ENCODE assay signal across 10 cellular contexts in genomic region chr5:108521011-108521700, GRCh38.
DNase-seq lines count a peak whose midpoint lies in the region; ATAC-seq lines count a peak whose summit lies in the region.
"Had no signal": no experiment of that assay in that cellular context is flagged by ENCODE, and none has a peak within 500 bp of the region (broad histone marks: within the 10 kb centered on the region; RNA-seq: fewer than 3 reads in every experiment).

No MANE protein-coding gene starts in this region.

- H3K36me3 Mint-ChIP-seq in stimulated activated naive B cell treated with anti-CD40 and anti-IgM and Interleukin-4, amounts not matched to agents 10 μg/mL and 1 μg/mL and 100 μg/mL, for 72 hours: peaks cover 0 to under 1% of the 10 kb centered on the region in 2 donors

- H3K27me3 Mint-ChIP-seq in stimulated activated naive B cell treated with anti-CD40 and anti-IgM and Interleukin-4, amounts not matched to agents 10 μg/mL and 1 μg/mL and 100 μg/mL, for 72 hours: no peaks in the 10 kb centered on the region

- ATAC-seq in GM19328 (IDR thresholded peaks at IDR 0.05; ENCODE audit: unreplicated experiment) (peak; percentile 80), HG02798 (IDR thresholded peaks at IDR 0.05; ENCODE audit: poor library complexity, unreplicated experiment) (peak; percentile 86), HG03575 (IDR thresholded peaks at IDR 0.05; ENCODE audit: extremely low read depth, insufficient number of reproducible peaks, low FRiP score, unreplicated experiment) (peak; percentile 80)
- peak; percentile 85 to 90 for ATAC-seq in stimulated activated naive B cell treated with anti-CD40 and anti-IgM and Interleukin-4, amounts not matched to agents 10 μg/mL and 1 μg/mL and 100 μg/mL, for 72 hours (replicated peaks)

- H3K9me3 Mint-ChIP-seq in stimulated activated naive B cell treated with anti-CD40 and anti-IgM and Interleukin-4, amounts not matched to agents 10 μg/mL and 1 μg/mL and 100 μg/mL, for 72 hours: peaks cover 1 to 3% of the 10 kb centered on the region in 2 donors

- H3K4me1 Mint-ChIP-seq in stimulated activated naive B cell treated with anti-CD40 and anti-IgM and Interleukin-4, amounts not matched to agents 10 μg/mL and 1 μg/mL and 100 μg/mL, for 72 hours: peaks cover 13 to 24% of the 10 kb centered on the region in 2 donors

- H3K27ac Mint-ChIP-seq in stimulated activated naive B cell treated with anti-CD40 and anti-IgM and Interleukin-4, amounts not matched to agents 10 μg/mL and 1 μg/mL and 100 μg/mL, for 72 hours: no peak overlapping the region
- H3K27ac Mint-ChIP-seq: stimulated activated naive CD8-positive, alpha-beta T cell treated with anti-CD3 and anti-CD28 coated beads, Interleukin-15, Interleukin-2, amounts not matched to agents 100 ng/mL and 50 ng/mL, for 24 hours had no signal

- in situ Hi-C loops in ACHN (cut with HindIII; ENCODE audit: low pct_ligation_motif_present, low pct_unique_long_range_greater_than_20kb, low sequenced_read_pairs): no loop called here

- peak overlapping the region in 1 of 2 donors; percentile 5 for H3K4me3 Mint-ChIP-seq in stimulated activated naive B cell treated with anti-CD40 and anti-IgM and Interleukin-4, amounts not matched to agents 10 μg/mL and 1 μg/mL and 100 μg/mL, for 72 hours
- H3K4me3 Mint-ChIP-seq: stimulated activated naive CD8-positive, alpha-beta T cell treated with anti-CD3 and anti-CD28 coated beads, Interleukin-15, Interleukin-2, amounts not matched to agents 100 ng/mL and 50 ng/mL, for 24 hours had no signal

- DNase-seq in stimulated activated naive B cell treated with anti-CD40 and anti-IgM and Interleukin-4, amounts not matched to agents 10 μg/mL and 1 μg/mL and 100 μg/mL, for 72 hours: no peak
- no peak for DNase-seq in AG08395 (ENCODE audit: low spot score)
- no peak for DNase-seq in NCI-H146 (lab: John Stamatoyannopoulos, UW)
- no peak for DNase-seq in ACHN
- DNase-seq: esophagus squamous epithelium, lower lobe of right lung had no signal
